ENCODE assay signal across 11 cellular contexts in genomic region chr7:6257602-6258001, GRCh38. TPM values are rescaled to one million over a fixed set of nuclear protein-coding genes. Genes with fewer than 3 reads are reported as not detected.
DNase-seq lines count a peak whose midpoint lies in the region; ATAC-seq, FAIRE-seq and TF ChIP-seq lines count a peak whose summit lies in the region.
"Had no signal": no experiment of that assay in that cellular context is flagged by ENCODE, and none has a peak within 500 bp of the region (broad histone marks: within the 10 kb centered on the region; RNA-seq: fewer than 3 reads in every experiment).

No MANE protein-coding gene starts in this region.

- H3K4me2 ChIP-seq in SK-N-SH, result peak overlapping the region; percentile 56; the same call in 1 of the 2 replicates

- H3K4me1 ChIP-seq in SK-N-SH (ENCODE audit: control insufficient read depth in 1 of 2, insufficient read depth in 2 of 2, low read depth in 1 of 2, low read length in 1 of 2) (peaks cover 29 to 73% of the 10 kb centered on the region in 2 experiments), gastroesophageal sphincter (peaks cover 0 to 92% (median 24%) of the 10 kb centered on the region in 3 donors), stomach smooth muscle (ENCODE audit: control insufficient read depth, insufficient read depth, low read length) (peaks cover 10% of the 10 kb centered on the region)

- DNase-seq in GM18507 (ENCODE audit: extremely low spot score, insufficient read length, low read depth), result no peak
- no peak for DNase-seq in SK-N-SH
- DNase-seq in C1 segment of cervical spinal cord (lab: John Stamatoyannopoulos, UW), result no peak
- no peak for DNase-seq in amygdala (lab: John Stamatoyannopoulos, UW)
- DNase-seq: dorsolateral prefrontal cortex, T-helper 9 cell had no signal

- TF ChIP-seq EP300 in SK-N-SH (IDR thresholded peaks at IDR 0.05; ENCODE audit: borderline replicate concordance in 1 of 2, low read depth in 1 of 2, low read length in 1 of 2) (no peak), gastroesophageal sphincter (IDR thresholded peaks at IDR 0.05) (no peak)

- no peaks in the 10 kb centered on the region for H3K9me2 ChIP-seq in SK-N-SH

- H3K36me3 ChIP-seq in SK-N-SH (replicated peaks in 1 of 2; ENCODE audit: control insufficient read depth in 1 of 2, insufficient read depth in 2 of 2, low read length in 1 of 2), result no peaks in the 10 kb centered on the region
- H3K36me3 ChIP-seq in gastroesophageal sphincter, result no peaks in the 10 kb centered on the region
- H3K36me3 ChIP-seq in stomach smooth muscle (ENCODE audit: control insufficient read depth in 2 of 2, insufficient read depth in 2 of 2, low read length in 2 of 2), result no peaks in the 10 kb centered on the region
- H3K36me3 ChIP-seq: neutrophil had no signal

- TF ChIP-seq CTCF in SK-N-SH (IDR thresholded peaks at IDR 0.05), result no peak
- no peak for TF ChIP-seq CTCF in gastroesophageal sphincter (IDR thresholded peaks at IDR 0.05)

- peak; percentile 44 for FAIRE-seq in GM18507 (lab: Jason Lieb, UNC)

- H3K9me3 ChIP-seq in SK-N-SH (no peaks in the 10 kb centered on the region), gastroesophageal sphincter (no peaks in the 10 kb centered on the region), stomach smooth muscle (ENCODE audit: control insufficient read depth in 2 of 2, low read length in 2 of 2) (no peaks in the 10 kb centered on the region)
- H3K9me3 ChIP-seq: neutrophil had no signal

- POLR2A ChIA-PET in SK-N-SH (lab: Yijun Ruan, JAX), result no interaction called here

- H4K20me1 ChIP-seq in SK-N-SH (ENCODE audit: insufficient read depth), result no peaks in the 10 kb centered on the region

- WGBS in SK-N-SH (ENCODE audit: low lambda C conversion rate), result 93% methylated on average over 3 of the region's 3 CpGs
- WGBS in gastroesophageal sphincter (ENCODE audit: low coverage in 1 of 2), 2 donors, result 66 to 93% methylated on average over 2 to 3 of the region's 3 CpGs

- H2AFZ ChIP-seq in SK-N-SH (ENCODE audit: low read depth), result no peak overlapping the region

- H3F3A ChIP-seq in SK-N-SH (replicated peaks; ENCODE audit: insufficient read depth), result peaks cover 71% of the 10 kb centered on the region

- H3K27me3 ChIP-seq in SK-N-SH (ENCODE audit: insufficient read depth) (no peaks in the 10 kb centered on the region), gastroesophageal sphincter (no peaks in the 10 kb centered on the region), stomach smooth muscle (ENCODE audit: control insufficient read depth in 1 of 2, insufficient read depth in 2 of 2, low read length in 2 of 2) (no peaks in the 10 kb centered on the region)
- H3K27me3 ChIP-seq: dorsolateral prefrontal cortex, neutrophil had no signal

- TF ChIP-seq RAD21 in SK-N-SH (IDR thresholded peaks at IDR 0.05; ENCODE audit: low read length), result no peak

- H3K9ac ChIP-seq in SK-N-SH (peak overlapping the region; percentile 69; the same call in 1 of the 2 replicates), stomach smooth muscle (ENCODE audit: low read length in 2 of 2) (no peak overlapping the region)

- ATAC-seq in gastroesophageal sphincter (no peak), HG03039 (IDR thresholded peaks at IDR 0.05; ENCODE audit: unreplicated experiment) (no peak), HG03442 (IDR thresholded peaks at IDR 0.05; ENCODE audit: unreplicated experiment) (no peak)

- H3K4me3 ChIP-seq in SK-N-SH (ENCODE audit: low read depth in 2 of 2, low read length in 1 of 2), result no peak overlapping the region
- H3K4me3 ChIP-seq in gastroesophageal sphincter, result no peak overlapping the region
- H3K4me3 ChIP-seq in stomach smooth muscle (ENCODE audit: low read length in 2 of 2), result no peak overlapping the region
- H3K4me3 ChIP-seq: dorsolateral prefrontal cortex had no signal

- TF ChIP-seq POLR2A in gastroesophageal sphincter (IDR thresholded peaks at IDR 0.05), result no peak

- CTCF ChIA-PET in SK-N-SH (lab: Yijun Ruan, JAX), result no interaction called here

- peaks cover 92% of the 10 kb centered on the region for H3K79me2 ChIP-seq in SK-N-SH (ENCODE audit: insufficient read depth)

- peak overlapping the region in 1 of 2 experiments; percentile 99; a peak in 2 of 4 replicates for H3K27ac ChIP-seq in SK-N-SH (ENCODE audit: low read depth in 2 of 2, low read length in 1 of 2)
- peak overlapping the region in 3 of 4 donors; percentile 3 to 62 (median 54) for H3K27ac ChIP-seq in gastroesophageal sphincter
- H3K27ac ChIP-seq in stomach smooth muscle (ENCODE audit: low read length), result peak overlapping the region; percentile 20
- H3K27ac ChIP-seq: neutrophil had no signal

TF ChIP-seq in SK-N-SH, 30 proteins besides CTCF, POLR2A, EP300 and RAD21:
- TF ChIP-seq FOXM1 (IDR thresholded peaks at IDR 0.05; ENCODE audit: low read depth) (no peak), YY1 (IDR thresholded peaks at IDR 0.05; ENCODE audit: low read depth) (no peak), ZBTB33 (IDR thresholded peaks at IDR 0.05; ENCODE audit: borderline replicate concordance, low read depth) (no peak), RXRA (IDR thresholded peaks at IDR 0.05; ENCODE audit: borderline replicate concordance, low read depth) (no peak), MEF2A (IDR thresholded peaks at IDR 0.05; ENCODE audit: borderline replicate concordance, low read depth) (no peak), CHD2 (IDR thresholded peaks at IDR 0.05; ENCODE audit: low read length, partially characterized antibody) (no peak), USF2 (IDR thresholded peaks at IDR 0.05; ENCODE audit: borderline replicate concordance, low read depth, low read length) (no peak), PBX3 (IDR thresholded peaks at IDR 0.05) (no peak), FOSL2 (IDR thresholded peaks at IDR 0.05; ENCODE audit: borderline replicate concordance, low read depth) (no peak), SIN3A (IDR thresholded peaks at IDR 0.05; ENCODE audit: borderline replicate concordance, low read depth, low read length) (no peak), POLR2AphosphoS5 (IDR thresholded peaks at IDR 0.05; ENCODE audit: low read depth, low read length) (no peak), FOXJ3 (CRISPR knock-in tag; IDR thresholded peaks at IDR 0.05) (no peak), SMC3 (IDR thresholded peaks at IDR 0.05; ENCODE audit: low read depth, low read length) (no peak), MAX (IDR thresholded peaks at IDR 0.05; ENCODE audit: low read depth) (no peak), TAF1 (IDR thresholded peaks at IDR 0.05; ENCODE audit: borderline replicate concordance, low read depth, low read length) (no peak), RFX5 (IDR thresholded peaks at IDR 0.05; ENCODE audit: low read length) (no peak), JUND (IDR thresholded peaks at IDR 0.05) (no peak)

RNA-seq across cellular contexts. Expression of gene CYTH3, which starts 14.8 kb away (rescaled TPM):
- 55.1 and 56.8 TPM in 2 replicates for polyA plus RNA-seq in SK-N-SH (2012; rRNA removed)
- polyA plus RNA-seq in SK-N-SH (2012; cell fraction: cytosol; rRNA removed), result 28.3 and 39.7 TPM in 2 replicates
- 98.4 and 108 TPM in 2 replicates for polyA plus RNA-seq in SK-N-SH (2012; cell fraction: nucleus; rRNA removed)
- total RNA-seq in gastroesophageal sphincter, result 10 to 100 TPM; 25.8 to 61.9 (median 39.4) TPM
